In genomic region chr1:51301152-51301843, GRCh38 we compare ENCODE assay signal across 17 cellular contexts. TPM values are rescaled to one million over a fixed set of nuclear protein-coding genes. Genes with fewer than 3 reads are reported as not detected.
A peak's percentile ranks its signal among the peaks of the same experiment; 100 is the strongest.
DNase-seq lines count a peak whose midpoint lies in the region; ATAC-seq, FAIRE-seq and TF ChIP-seq lines count a peak whose summit lies in the region.
"Had no signal": no experiment of that assay in that cellular context is flagged by ENCODE, and none has a peak within 500 bp of the region (broad histone marks: within the 10 kb centered on the region; RNA-seq: fewer than 3 reads in every experiment).

No MANE protein-coding gene starts in this region.

- peak; percentile 31 for ATAC-seq in GM21786 (IDR thresholded peaks at IDR 0.05; ENCODE audit: unreplicated experiment)

- TF ChIP-seq POLR2A in GM12892 (IDR thresholded peaks at IDR 0.05; ENCODE audit: low read depth, low read length) = no peak
- TF ChIP-seq POLR2A in esophagus squamous epithelium (IDR thresholded peaks at IDR 0.05) = no peak

- TF ChIP-seq CTCF in esophagus squamous epithelium (IDR thresholded peaks at IDR 0.05) = no peak

- no peak overlapping the region for H3K4me3 ChIP-seq in esophagus squamous epithelium
- H3K4me3 ChIP-seq: ascending aorta, HAP-1, uterus had no signal

- FAIRE-seq in GM12892 (lab: Jason Lieb, UNC) = peak; percentile 57

- DNase-seq in GM12892 (ENCODE audit: insufficient read length) (no peak), M059J (ENCODE audit: low read depth) (peak; percentile 29), myocyte (ENCODE audit: low read depth) (peak; percentile 44), esophagus squamous epithelium (lab: John Stamatoyannopoulos, UW) (no peak), NCI-H2107 (lab: John Stamatoyannopoulos, UW) (no peak)
- no peak for DNase-seq in activated CD4-positive, CD25-positive, alpha-beta regulatory T cell (lab: John Stamatoyannopoulos, UW)
- no peak for DNase-seq in activated T-cell treated with anti-CD3 and anti-CD28 coated beads, Interleukin-2, amount 50 U/mL, for 48 hours
- DNase-seq: activated CD4-positive, alpha-beta T cell treated with anti-CD3 and anti-CD28 coated beads for 1 hour; DMS79 treated with DMSO at 0.1 percent for 48 hours; NCI-H187 treated with DMSO at 0.1 percent for 48 hours; NCI-H526 treated with DMSO at 0.1 percent for 48 hours; RPMI8226; uterus had no signal

- H3K36me3 ChIP-seq in esophagus squamous epithelium = peaks cover 0 to 3% (median 0%) of the 10 kb centered on the region in 3 donors
- H3K36me3 ChIP-seq: ascending aorta, HAP-1, uterus had no signal

- peaks cover 0 to 28% (median 4%) of the 10 kb centered on the region in 3 donors for H3K4me1 ChIP-seq in esophagus squamous epithelium
- H3K4me1 ChIP-seq: uterus had no signal

- no peaks in the 10 kb centered on the region for H3K27me3 ChIP-seq in esophagus squamous epithelium
- H3K27me3 ChIP-seq: ascending aorta, uterus had no signal

- WGBS in esophagus squamous epithelium, 2 donors = 79 to 85% methylated on average over 4 to 9 of the region's 10 CpGs

- H3K9me3 ChIP-seq in esophagus squamous epithelium = no peaks in the 10 kb centered on the region
- H3K9me3 ChIP-seq: ascending aorta, HAP-1, uterus had no signal

- intact Hi-C loops in esophagus squamous epithelium (cut with DNase I) = no loop called here

- no peak overlapping the region for H3K27ac ChIP-seq in esophagus squamous epithelium
- H3K27ac ChIP-seq: ascending aorta, uterus had no signal

RNA-seq across cellular contexts. Expression of gene TTC39A, which starts 29.1 kb away (rescaled TPM):
- polyA plus RNA-seq in GM12892 (2012; ENCODE audit: missing spikeins) = 2.0 TPM
- 0.67 and 2.0 TPM in 2 replicates for total RNA-seq in M059J (2014; rRNA removed; shearing (Covaris generic))
- total RNA-seq in myocyte = 0.52 and 1.4 TPM in 2 replicates
- 0.71 TPM for polyA plus RNA-seq in myocyte (2012)
- total RNA-seq in esophagus squamous epithelium = 10 to 100 TPM; 16.4 to 60.9 (median 48.8) TPM
- total RNA-seq: ascending aorta; T-helper 1 cell treated with Interleukin-12 subunit alpha and Interleukin-12 subunit beta and Interleukin-4 antibody, amounts not matched to agents 30 ng/mL and 1 ng/mL, for 36 hours had no signal

Comparison
In these comparisons a context has a peak if more than half of its experiments do, and no peak if none do; other contexts are left out.
1. DNase-seq: peak in M059J (single experiment) and myocyte (single experiment); none in GM12892 (single experiment), esophagus squamous epithelium (single experiment), NCI-H2107 (single experiment), activated CD4-positive, CD25-positive, alpha-beta regulatory T cell (0 of 4) and activated T-cell treated with anti-CD3 and anti-CD28 coated beads, Interleukin-2, amount 50 U/mL, for 48 hours (0 of 2).